Comparison of ENCODE assay signal across 8 cellular contexts in genomic region chr11:63985812-63986155, GRCh38. TPM values are rescaled to one million over a fixed set of nuclear protein-coding genes. Genes with fewer than 3 reads are reported as not detected.
DNase-seq lines count a peak whose midpoint lies in the region; ATAC-seq and TF ChIP-seq lines count a peak whose summit lies in the region.

No MANE protein-coding gene starts in this region.

- H3F3A ChIP-seq in DOHH2 (ENCODE audit: control insufficient read depth, insufficient read depth) (no peaks in the 10 kb centered on the region), SU-DHL-6 (ENCODE audit: insufficient read depth) (no peaks in the 10 kb centered on the region)

- H3K36me3 ChIP-seq in DOHH2 (ENCODE audit: control insufficient read depth, low read length) (peaks cover 25% of the 10 kb centered on the region), SU-DHL-6 (ENCODE audit: low read length) (no peaks in the 10 kb centered on the region)

- H3K27me3 ChIP-seq in DOHH2 (ENCODE audit: control insufficient read depth, low read length) (no peaks in the 10 kb centered on the region), SU-DHL-6 (ENCODE audit: low read length) (no peaks in the 10 kb centered on the region)

- H3K79me2 ChIP-seq in DOHH2 (ENCODE audit: control insufficient read depth, low read length) (peaks cover 43% of the 10 kb centered on the region), SU-DHL-6 (ENCODE audit: insufficient read depth, low read length) (peaks cover 22% of the 10 kb centered on the region)

- peaks cover 34% of the 10 kb centered on the region for H3K4me1 ChIP-seq in DOHH2 (ENCODE audit: control insufficient read depth, low read length)

- no peaks in the 10 kb centered on the region for H3K9me2 ChIP-seq in DOHH2 (replicated peaks; ENCODE audit: control insufficient read depth, low read length)
- no peaks in the 10 kb centered on the region for H3K9me2 ChIP-seq in SU-DHL-6 (replicated peaks; ENCODE audit: insufficient read depth, low read length)

- peak overlapping the region; percentile 61 for H3K27ac ChIP-seq in DOHH2 (ENCODE audit: low read depth, low read length)
- peak overlapping the region; percentile 66 for H3K27ac ChIP-seq in SU-DHL-6 (ENCODE audit: low read depth, low read length)
- peak overlapping the region; percentile 11 for H3K27ac ChIP-seq in adipose tissue (ENCODE audit: low read depth, low read length)

- ATAC-seq in HG02623 (IDR thresholded peaks at IDR 0.05; ENCODE audit: unreplicated experiment) = peak; percentile 42

- peak overlapping the region; percentile 95 for H3K9ac ChIP-seq in SU-DHL-6 (ENCODE audit: low read length)

- DNase-seq in stimulated activated CD4-positive, alpha-beta T cell treated with anti-CD3 and anti-CD28 coated beads, Interleukin-2, amount 100 ng/mL, for 48 hours = peak; percentile 57
- no peak for DNase-seq in Ammon's horn (ENCODE audit: low spot score)
- no peak for DNase-seq in NCI-H1694 (lab: John Stamatoyannopoulos, UW)

- peak overlapping the region; percentile 95 for H2AFZ ChIP-seq in SU-DHL-6 (ENCODE audit: low read depth, low read length, severe bottlenecking)

- H4K20me1 ChIP-seq in DOHH2 (ENCODE audit: control insufficient read depth, insufficient read depth, low read depth, low read length) (0 out of 2 replicates have a peak, but pooled peaks cover 3% of the 10 kb centered on the region), SU-DHL-6 (ENCODE audit: low read depth, low read length) (no peaks in the 10 kb centered on the region)

- WGBS in adipose tissue, 3 donors = 0 to 1% (median 0%) methylated on average over 18 of the region's 18 CpGs

- H3K9me3 ChIP-seq in DOHH2 (ENCODE audit: control insufficient read depth, insufficient read depth, low read length) (no peaks in the 10 kb centered on the region), SU-DHL-6 (ENCODE audit: insufficient read depth, low read length) (no peaks in the 10 kb centered on the region), iPS-18c (ENCODE audit: control insufficient read depth, insufficient read depth, low read length) (no peaks in the 10 kb centered on the region)

- no peak for TF ChIP-seq CTCF in DOHH2 (IDR thresholded peaks at IDR 0.05; ENCODE audit: low read depth, low read length, poor library complexity, severe bottlenecking)
- no peak for TF ChIP-seq CTCF in SU-DHL-6 (IDR thresholded peaks at IDR 0.05; ENCODE audit: insufficient read depth, low read length, poor library complexity, severe bottlenecking)

- H3K4me3 ChIP-seq in DOHH2 (ENCODE audit: low read length) (peak overlapping the region; percentile 91), SU-DHL-6 (ENCODE audit: insufficient read depth, low read length, poor library complexity, severe bottlenecking) (peak overlapping the region; percentile 91), iPS-18c (ENCODE audit: insufficient read depth, low read depth, low read length) (peak overlapping the region; percentile 97)

- H3K4me2 ChIP-seq in DOHH2 (ENCODE audit: low read length) = peak overlapping the region; percentile 91
- peak overlapping the region; percentile 95 for H3K4me2 ChIP-seq in SU-DHL-6 (ENCODE audit: low read depth, low read length, poor library complexity, severe bottlenecking)

RNA-seq across cellular contexts. Expression of gene OTUB1, which starts 0.5 kb away (rescaled TPM):
- polyA plus RNA-seq in adipose tissue = 10 to 100 TPM; 35.3 to 62.4 (median 50.5) TPM

RNA-seq across cellular contexts. Expression of gene COX8A, which starts 11.4 kb away (rescaled TPM):
- 100 to 1,000 TPM; 348 to 933 (median 669) TPM for polyA plus RNA-seq in adipose tissue

RNA-seq across cellular contexts. Expression of gene NAA40, which starts 47.0 kb away (rescaled TPM):
- 10 to 100 TPM in 1 of 3 donors, 1 to 10 TPM in 2; 6.7 to 13.9 (median 7.6) TPM for polyA plus RNA-seq in adipose tissue

RNA-seq across cellular contexts. Expression of gene FLRT1, which starts 49.9 kb away (rescaled TPM):
- under 1 TPM; 0.10 to 0.14 (median 0.11) TPM for polyA plus RNA-seq in adipose tissue

Comparison
In these comparisons a context has a peak if more than half of its experiments do, and no peak if none do; other contexts are left out.
1. H3K27ac ChIP-seq: peak in every context shown above with its lines; median percentile 66 in SU-DHL-6; 61 in DOHH2; 11 in adipose tissue.
2. DNase-seq: peak in stimulated activated CD4-positive, alpha-beta T cell treated with anti-CD3 and anti-CD28 coated beads, Interleukin-2, amount 100 ng/mL, for 48 hours (2 of 2); none in Ammon's horn (single experiment) and NCI-H1694 (single experiment).
3. Peak in every context shown above with its lines, with median percentiles within 50 percentile points of each other: H3K4me3 ChIP-seq.